Comparison of ENCODE assay signal across 1 cellular context in the genomic region with DNA sequence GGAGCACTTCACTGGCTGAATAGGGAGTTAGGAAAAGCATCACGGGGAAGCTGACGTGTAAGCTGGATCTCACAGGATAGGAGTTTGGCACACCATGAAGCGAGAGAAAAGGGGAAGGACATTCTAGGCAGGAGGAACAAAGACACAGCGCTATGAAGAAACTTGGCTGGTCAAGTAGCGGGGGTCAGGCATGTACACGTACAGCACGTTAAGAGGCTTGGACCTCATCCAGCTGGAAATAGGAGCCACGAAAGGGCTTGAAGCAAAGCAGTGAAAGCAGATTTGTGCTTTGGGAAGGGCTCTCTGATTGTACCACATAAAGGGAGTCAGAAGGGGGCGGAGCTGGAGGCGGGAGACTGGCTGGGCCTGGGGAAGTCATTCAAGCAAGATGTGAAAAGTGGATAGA.
TF ChIP-seq lines count a peak whose summit lies in the region.

No MANE protein-coding gene starts in this region.

TF ChIP-seq in WTC11, 78 proteins besides CTCF, POLR2A, EP300 and RAD21 (continued from another document):
- TF ChIP-seq, protein P1, sequence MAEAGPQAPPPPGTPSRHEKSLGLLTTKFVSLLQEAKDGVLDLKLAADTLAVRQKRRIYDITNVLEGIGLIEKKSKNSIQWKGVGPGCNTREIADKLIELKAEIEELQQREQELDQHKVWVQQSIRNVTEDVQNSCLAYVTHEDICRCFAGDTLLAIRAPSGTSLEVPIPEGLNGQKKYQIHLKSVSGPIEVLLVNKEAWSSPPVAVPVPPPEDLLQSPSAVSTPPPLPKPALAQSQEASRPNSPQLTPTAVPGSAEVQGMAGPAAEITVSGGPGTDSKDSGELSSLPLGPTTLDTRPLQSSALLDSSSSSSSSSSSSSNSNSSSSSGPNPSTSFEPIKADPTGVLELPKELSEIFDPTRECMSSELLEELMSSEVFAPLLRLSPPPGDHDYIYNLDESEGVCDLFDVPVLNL (CRISPR knock-in tag; IDR thresholded peaks at IDR 0.05; ENCODE audit: borderline replicate concordance, low read depth), result no peak
- TF ChIP-seq, protein P2, sequence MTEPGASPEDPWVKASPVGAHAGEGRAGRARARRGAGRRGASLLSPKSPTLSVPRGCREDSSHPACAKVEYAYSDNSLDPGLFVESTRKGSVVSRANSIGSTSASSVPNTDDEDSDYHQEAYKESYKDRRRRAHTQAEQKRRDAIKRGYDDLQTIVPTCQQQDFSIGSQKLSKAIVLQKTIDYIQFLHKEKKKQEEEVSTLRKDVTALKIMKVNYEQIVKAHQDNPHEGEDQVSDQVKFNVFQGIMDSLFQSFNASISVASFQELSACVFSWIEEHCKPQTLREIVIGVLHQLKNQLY (CRISPR knock-in tag; IDR thresholded peaks at IDR 0.05), result no peak
- TF ChIP-seq, protein P3, sequence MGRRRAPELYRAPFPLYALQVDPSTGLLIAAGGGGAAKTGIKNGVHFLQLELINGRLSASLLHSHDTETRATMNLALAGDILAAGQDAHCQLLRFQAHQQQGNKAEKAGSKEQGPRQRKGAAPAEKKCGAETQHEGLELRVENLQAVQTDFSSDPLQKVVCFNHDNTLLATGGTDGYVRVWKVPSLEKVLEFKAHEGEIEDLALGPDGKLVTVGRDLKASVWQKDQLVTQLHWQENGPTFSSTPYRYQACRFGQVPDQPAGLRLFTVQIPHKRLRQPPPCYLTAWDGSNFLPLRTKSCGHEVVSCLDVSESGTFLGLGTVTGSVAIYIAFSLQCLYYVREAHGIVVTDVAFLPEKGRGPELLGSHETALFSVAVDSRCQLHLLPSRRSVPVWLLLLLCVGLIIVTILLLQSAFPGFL (CRISPR knock-in tag; IDR thresholded peaks at IDR 0.05; ENCODE audit: borderline replicate concordance), result no peak
TF ChIP-seq in WTC11: peak in this region for 0.
